ENCODE assay signal across 10 cellular contexts in genomic region chr10:25175527-25176420, GRCh38. TPM values are rescaled to one million over a fixed set of nuclear protein-coding genes. Genes with fewer than 3 reads are reported as not detected.
DNase-seq lines count a peak whose midpoint lies in the region; ATAC-seq, FAIRE-seq and TF ChIP-seq lines count a peak whose summit lies in the region.
"Had no signal": no experiment of that assay in that cellular context is flagged by ENCODE, and none has a peak within 500 bp of the region (broad histone marks: within the 10 kb centered on the region; RNA-seq: fewer than 3 reads in every experiment).

No MANE protein-coding gene starts in this region.

- no peak overlapping the region for H3K27ac Mint-ChIP-seq in effector memory CD8-positive, alpha-beta T cell
- H3K27ac Mint-ChIP-seq: memory B cell had no signal

- DNase-seq in GM13976 (ENCODE audit: low spot score) (peak; percentile 15), NCI-H69 (lab: John Stamatoyannopoulos, UW) (peak; percentile 80), fibroblast of pulmonary artery (ENCODE audit: low read depth) (peak; percentile 45), pancreas (peak; percentile 15 to 82 (median 22)), CD1c-positive myeloid dendritic cell (ENCODE audit: extremely low spot score) (no peak)
- DNase-seq in effector memory CD8-positive, alpha-beta T cell = no peak
- DNase-seq: activated CD4-positive, CD25-positive, alpha-beta regulatory T cell had no signal

- H3K36me3 Mint-ChIP-seq in effector memory CD8-positive, alpha-beta T cell (ENCODE audit: insufficient read depth) = peaks cover 2% of the 10 kb centered on the region
- H3K36me3 Mint-ChIP-seq: memory B cell had no signal

- no peak overlapping the region for H3K4me3 Mint-ChIP-seq in effector memory CD8-positive, alpha-beta T cell
- H3K4me3 Mint-ChIP-seq: memory B cell had no signal

- in situ Hi-C loops in GM13976 (cut with MboI; ENCODE audit: low sequenced_read_pairs, unreplicated experiment) = no loop called here

- H3K27me3 ChIP-seq in pancreas = peaks cover 0 to 42% (median 13%) of the 10 kb centered on the region in 4 donors

- TF ChIP-seq CTCF in GM13976 (IDR thresholded peaks at IDR 0.05; ENCODE audit: borderline replicate concordance, control extremely low read depth, extremely low read depth, insufficient read depth, missing control alignments) (no peak), fibroblast of pulmonary artery (IDR thresholded peaks at IDR 0.05; ENCODE audit: low read length, missing control alignments) (no peak), pancreas (IDR thresholded peaks at IDR 0.05) (no peak)

- H3K4me1 Mint-ChIP-seq in effector memory CD8-positive, alpha-beta T cell (ENCODE audit: low read depth in 2 of 2) = peaks cover 0 to 6% of the 10 kb centered on the region in 2 donors

- H3K27ac ChIP-seq in pancreas = no peak overlapping the region

- H3K27me3 Mint-ChIP-seq in effector memory CD8-positive, alpha-beta T cell = peaks cover 43 to 52% of the 10 kb centered on the region in 2 donors

- WGBS in pancreas, 2 donors = 3% methylated on average over 65 to 66 of the region's 66 CpGs

- peaks cover 0 to 5% of the 10 kb centered on the region in 2 donors for H3K9me3 Mint-ChIP-seq in effector memory CD8-positive, alpha-beta T cell
- H3K9me3 Mint-ChIP-seq: memory B cell had no signal

- intact Hi-C loops in pancreas (cut with DNase I) = no loop called here

- H3K4me3 ChIP-seq in fibroblast of pulmonary artery (replicated peaks; ENCODE audit: low read depth, low read length) (peak overlapping the region; percentile 68), pancreas (peak overlapping the region in 2 of 4 donors; percentile 52 to 71)

- peak; percentile 43 to 52 (median 47) for ATAC-seq in pancreas
- ATAC-seq in HG03571 (IDR thresholded peaks at IDR 0.05; ENCODE audit: unreplicated experiment) = no peak
- ATAC-seq in effector memory CD8-positive, alpha-beta T cell (replicated peaks) = no peak

- FAIRE-seq in pancreas (lab: Jason Lieb, UNC) = no peak
- FAIRE-seq: colon had no signal

- no peaks in the 10 kb centered on the region for H3K9me3 ChIP-seq in pancreas

- H3K36me3 ChIP-seq in pancreas = no peaks in the 10 kb centered on the region

- H3K4me1 ChIP-seq in pancreas = peaks cover 0 to 12% (median 9%) of the 10 kb centered on the region in 3 donors

RNA-seq across cellular contexts. Expression of gene GPR158, which starts 1.0 kb away (rescaled TPM):
- total RNA-seq in pancreas = under 1 TPM; 0.06 to 0.37 (median 0.24) TPM
- polyA plus RNA-seq in pancreas = 1 to 10 TPM in 1 of 2 donors, under 1 TPM in 1; 0.11 to 1.2 TPM

Comparison
In these comparisons a context has a peak if more than half of its experiments do, and no peak if none do; other contexts are left out.
1. DNase-seq: peak in GM13976 (single experiment), NCI-H69 (single experiment), fibroblast of pulmonary artery (single experiment) and pancreas (6 of 6); none in CD1c-positive myeloid dendritic cell (single experiment) and effector memory CD8-positive, alpha-beta T cell (0 of 3).
2. ATAC-seq: peak in pancreas (4 of 4); none in HG03571 (single experiment) and effector memory CD8-positive, alpha-beta T cell (single experiment).